11 cellular contexts compared by ENCODE assay signal in the genomic region with DNA sequence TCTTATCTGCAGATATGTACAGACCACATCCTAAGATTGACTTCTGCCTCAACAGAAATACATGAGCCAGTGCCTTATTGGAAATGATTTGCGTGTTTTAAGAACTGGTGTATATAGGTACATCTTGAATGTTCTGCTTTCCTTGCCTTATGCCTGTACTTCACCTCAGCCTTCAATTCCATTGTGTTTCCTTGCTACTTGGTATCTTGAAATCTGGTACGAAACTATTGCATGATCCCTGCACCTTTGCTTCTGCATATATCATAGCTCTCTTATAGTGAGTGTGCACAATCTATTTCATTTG. TPM values are rescaled to one million over a fixed set of nuclear protein-coding genes. Genes with fewer than 3 reads are reported as not detected.
DNase-seq lines count a peak whose midpoint lies in the region; ATAC-seq and TF ChIP-seq lines count a peak whose summit lies in the region.
"Had no signal": no experiment of that assay in that cellular context is flagged by ENCODE, and none has a peak within 500 bp of the region (broad histone marks: within the 10 kb centered on the region; RNA-seq: fewer than 3 reads in every experiment).

No MANE protein-coding gene starts in this region.

- H3K4me1 ChIP-seq in iPS-18a (ENCODE audit: control insufficient read depth, low read depth, low read length) (peaks cover 8% of the 10 kb centered on the region), testis (no peaks in the 10 kb centered on the region)

- H3K9me3 Mint-ChIP-seq in activated naive CD4-positive, alpha-beta T cell treated with anti-CD3 and anti-CD28 coated beads, Interleukin-2, amount 50 U/mL, for 24 hours = no peaks in the 10 kb centered on the region
- H3K9me3 Mint-ChIP-seq in activated CD8-positive, alpha-beta T cell treated with anti-CD3 and anti-CD28 coated beads, Interleukin-2, amount 10 ng/mL, durations not matched to agents 7 days and 5 days (ENCODE audit: insufficient read depth) = peaks cover 3% of the 10 kb centered on the region

- 48 to 51% methylated on average over 2 of the region's 2 CpGs for WGBS in testis, 2 donors

- H3K9me3 ChIP-seq in iPS-18a (ENCODE audit: control insufficient read depth, low read depth, low read length) (peaks cover 3% of the 10 kb centered on the region), testis (no peaks in the 10 kb centered on the region)

- peak overlapping the region; percentile 68 for H3K27ac Mint-ChIP-seq in activated naive CD4-positive, alpha-beta T cell treated with anti-CD3 and anti-CD28 coated beads, Interleukin-2, amount 50 U/mL, for 24 hours
- H3K27ac Mint-ChIP-seq in activated CD8-positive, alpha-beta T cell treated with anti-CD3 and anti-CD28 coated beads, Interleukin-2, amount 10 ng/mL, durations not matched to agents 7 days and 5 days = peak overlapping the region; percentile 99

- H3K27me3 ChIP-seq in iPS-18a (ENCODE audit: control insufficient read depth, insufficient read depth, low read length) (no peaks in the 10 kb centered on the region), testis (no peaks in the 10 kb centered on the region)

- H3K4me3 ChIP-seq in iPS-18a (ENCODE audit: low read length) (peak overlapping the region; percentile 94), testis (peak overlapping the region; percentile 71 to 84)

- peak overlapping the region; percentile 75 for H3K9ac ChIP-seq in iPS-18a (ENCODE audit: low read length)

- CTCF ChIA-PET in activated CD8-positive, alpha-beta T cell treated with anti-CD3 and anti-CD28 coated beads, Interleukin-2, amount 10 ng/mL, durations not matched to agents 7 days and 5 days (lab: Charles Lee) = interaction anchor here (1.4 kb wide), 1 partner anchor 66 kb away, joined by 4 read pairs; no protein-coding TSS in a partner anchor

- H3K36me3 ChIP-seq in iPS-18a (ENCODE audit: control insufficient read depth, low read depth, low read length) (peaks cover 4% of the 10 kb centered on the region), testis (ENCODE audit: low read depth, missing control alignments) (no peaks in the 10 kb centered on the region)

- TF ChIP-seq POLR2A in testis (IDR thresholded peaks at IDR 0.05) = no peak

- peaks cover 19% of the 10 kb centered on the region for H3K36me3 Mint-ChIP-seq in activated naive CD4-positive, alpha-beta T cell treated with anti-CD3 and anti-CD28 coated beads, Interleukin-2, amount 50 U/mL, for 24 hours
- peaks cover 43% of the 10 kb centered on the region for H3K36me3 Mint-ChIP-seq in activated CD8-positive, alpha-beta T cell treated with anti-CD3 and anti-CD28 coated beads, Interleukin-2, amount 10 ng/mL, durations not matched to agents 7 days and 5 days (ENCODE audit: low read depth)

- intact Hi-C loops in testis (cut with DNase I; ENCODE audit: low total_unique reads) = no loop called here

- H3K4me1 Mint-ChIP-seq in activated naive CD4-positive, alpha-beta T cell treated with anti-CD3 and anti-CD28 coated beads, Interleukin-2, amount 50 U/mL, for 24 hours = peaks cover 50% of the 10 kb centered on the region
- H3K4me1 Mint-ChIP-seq in activated CD8-positive, alpha-beta T cell treated with anti-CD3 and anti-CD28 coated beads, Interleukin-2, amount 10 ng/mL, durations not matched to agents 7 days and 5 days (ENCODE audit: low read depth) = peaks cover 44% of the 10 kb centered on the region

- POLR2A ChIA-PET in activated CD8-positive, alpha-beta T cell treated with anti-CD3 and anti-CD28 coated beads, Interleukin-2, amount 10 ng/mL, durations not matched to agents 7 days and 5 days (lab: Charles Lee) = interaction anchor here (1.9 kb wide), 1 partner anchor 66 kb away, joined by 5 read pairs; no protein-coding TSS in a partner anchor

- no peaks in the 10 kb centered on the region for H3K27me3 Mint-ChIP-seq in activated naive CD4-positive, alpha-beta T cell treated with anti-CD3 and anti-CD28 coated beads, Interleukin-2, amount 50 U/mL, for 24 hours
- H3K27me3 Mint-ChIP-seq in activated CD8-positive, alpha-beta T cell treated with anti-CD3 and anti-CD28 coated beads, Interleukin-2, amount 10 ng/mL, durations not matched to agents 7 days and 5 days (ENCODE audit: low read depth) = no peaks in the 10 kb centered on the region

- ATAC-seq in activated CD8-positive, alpha-beta T cell treated with anti-CD3 and anti-CD28 coated beads, Interleukin-2, amount 10 ng/mL, durations not matched to agents 7 days and 5 days = no peak

- TF ChIP-seq CTCF in testis (IDR thresholded peaks at IDR 0.05) = no peak

- peak overlapping the region; percentile 95 for H3K4me3 Mint-ChIP-seq in activated naive CD4-positive, alpha-beta T cell treated with anti-CD3 and anti-CD28 coated beads, Interleukin-2, amount 50 U/mL, for 24 hours
- H3K4me3 Mint-ChIP-seq in activated CD8-positive, alpha-beta T cell treated with anti-CD3 and anti-CD28 coated beads, Interleukin-2, amount 10 ng/mL, durations not matched to agents 7 days and 5 days = peak overlapping the region; percentile 85

- H3K27ac ChIP-seq in iPS-18a (ENCODE audit: low read length) (no peak overlapping the region), testis (no peak overlapping the region)
- H3K27ac ChIP-seq: C4-2B had no signal

- no peak for DNase-seq in activated naive CD4-positive, alpha-beta T cell treated with anti-CD3 and anti-CD28 coated beads, Interleukin-2, amount 50 U/mL, for 16 hours
- no peak for DNase-seq in activated CD8-positive, alpha-beta T cell treated with anti-CD3 and anti-CD28 coated beads, Interleukin-2, amount 10 ng/mL, durations not matched to agents 7 days and 5 days
- DNase-seq in testis (no peak), cerebellar nuclear complex (lab: John Stamatoyannopoulos, UW) (no peak), NCI-H524 (lab: John Stamatoyannopoulos, UW) (no peak), AML-193 (lab: John Stamatoyannopoulos, UW) (no peak)
- DNase-seq: activated effector memory CD4-positive, alpha-beta T cell treated with anti-CD3 and anti-CD28 coated beads, Interleukin-2, amount 50 U/mL, for 16 hours; NCI-H1048 had no signal

RNA-seq across cellular contexts. Expression of a gene that starts 1.5 kb away (rescaled TPM):
- 10 to 100 TPM; 30.1 to 31.3 TPM for total RNA-seq in activated CD8-positive, alpha-beta T cell treated with anti-CD3 and anti-CD28 coated beads, Interleukin-2, amount 10 ng/mL, durations not matched to agents 7 days and 5 days
- total RNA-seq in testis = 100 to 1,000 TPM; 227 to 293 TPM
- 110 TPM for polyA plus RNA-seq in testis (ENCODE audit: insufficient read depth, low read depth, low replicate concordance)

Comparison
In these comparisons a context has a peak if more than half of its experiments do, and no peak if none do; other contexts are left out.
1. RNA of a gene that starts 1.5 kb away (total RNA-seq): 227 to 293 TPM in testis; 30.1 to 31.3 TPM in activated CD8-positive, alpha-beta T cell treated with anti-CD3 and anti-CD28 coated beads, Interleukin-2, amount 10 ng/mL, durations not matched to agents 7 days and 5 days; every median in the first group is over 4 times any median in the second.